15 cellular contexts compared by ENCODE assay signal in genomic region chrX:6163761-6164160, GRCh38.
DNase-seq lines count a peak whose midpoint lies in the region; FAIRE-seq and TF ChIP-seq lines count a peak whose summit lies in the region.
"Had no signal": no experiment of that assay in that cellular context is flagged by ENCODE, and none has a peak within 500 bp of the region (broad histone marks: within the 10 kb centered on the region; RNA-seq: fewer than 3 reads in every experiment).

No MANE protein-coding gene starts in this region.

- no peak overlapping the region for H2AFZ ChIP-seq in astrocyte (ENCODE audit: low read depth, low read length)

- no peaks in the 10 kb centered on the region for H3K4me1 ChIP-seq in astrocyte (ENCODE audit: insufficient read depth, low read length)
- no peaks in the 10 kb centered on the region for H3K4me1 ChIP-seq in kidney (ENCODE audit: control insufficient read depth in 1 of 2, insufficient read depth in 1 of 2, low read depth in 1 of 2, low read length in 2 of 2)
- H3K4me1 ChIP-seq: Caco-2 had no signal

- H4K20me1 ChIP-seq in astrocyte (ENCODE audit: insufficient read depth, low read length) = no peaks in the 10 kb centered on the region

- H3K36me3 ChIP-seq in astrocyte (ENCODE audit: insufficient read depth, low read length) (no peaks in the 10 kb centered on the region), kidney (ENCODE audit: control insufficient read depth in 1 of 2, insufficient read depth in 2 of 2, low read length in 2 of 2) (no peaks in the 10 kb centered on the region)

- intact Hi-C loops in kidney (cut with DNase I) = no loop called here

- DNase-seq in Caki2 (ENCODE audit: low read depth) (peak; percentile 63), astrocyte (ENCODE audit: low read depth) (peak; percentile 35), fibroblast of villous mesenchyme (ENCODE audit: low read depth) (peak; percentile 11), NCI-H524 (lab: John Stamatoyannopoulos, UW) (no peak), kidney (no peak)
- no peak for DNase-seq in stimulated activated naive CD4-positive, alpha-beta T cell (lab: John Stamatoyannopoulos, UW)
- DNase-seq: Caco-2; CD8-positive, alpha-beta memory T cell; DMS53; GF-D8; HCEC 1CT; HFFc6 had no signal

- no peaks in the 10 kb centered on the region for H3K9me3 Mint-ChIP-seq in astrocyte (ENCODE audit: unreplicated experiment)

- H3K4me3 Mint-ChIP-seq in astrocyte (ENCODE audit: unreplicated experiment) = no peak overlapping the region
- H3K4me3 Mint-ChIP-seq: CD8-positive, alpha-beta memory T cell; HFFc6 had no signal

- H3K27me3 ChIP-seq in astrocyte (ENCODE audit: insufficient read depth, low read length) = no peaks in the 10 kb centered on the region

- TF ChIP-seq CTCF in astrocyte (IDR thresholded peaks at IDR 0.05; ENCODE audit: insufficient read depth, low read depth, low read length) = no peak
- TF ChIP-seq CTCF in fibroblast of villous mesenchyme (IDR thresholded peaks at IDR 0.05; ENCODE audit: insufficient read depth, low read depth, low read length) = no peak
- TF ChIP-seq CTCF in kidney (IDR thresholded peaks at IDR 0.05; ENCODE audit: borderline replicate concordance, extremely low read depth, insufficient read depth) = no peak

- FAIRE-seq in astrocyte (lab: Jason Lieb, UNC) (no peak), kidney (lab: Jason Lieb, UNC) (no peak)
- FAIRE-seq: H1, HepG2, HTR-8/SVneo had no signal

- no peaks in the 10 kb centered on the region for H3K36me3 Mint-ChIP-seq in astrocyte (ENCODE audit: low read depth, unreplicated experiment)
- H3K36me3 Mint-ChIP-seq: CD8-positive, alpha-beta memory T cell had no signal

- in situ Hi-C loops in Caki2 (cut with HindIII; ENCODE audit: low pct_unique_long_range_greater_than_20kb, low sequenced_read_pairs) = no loop called here

- no peaks in the 10 kb centered on the region for H3K27me3 Mint-ChIP-seq in astrocyte (ENCODE audit: low read depth, unreplicated experiment)
- H3K27me3 Mint-ChIP-seq: CD8-positive, alpha-beta memory T cell had no signal

- peaks cover 11% of the 10 kb centered on the region for H3K4me1 Mint-ChIP-seq in astrocyte (ENCODE audit: low read depth, unreplicated experiment)
- H3K4me1 Mint-ChIP-seq: CD8-positive, alpha-beta memory T cell had no signal

- H3K4me2 ChIP-seq in astrocyte (ENCODE audit: low read length) = no peak overlapping the region

- no peaks in the 10 kb centered on the region for H3K9me3 ChIP-seq in astrocyte (ENCODE audit: insufficient read depth, low read depth, low read length)
- no peaks in the 10 kb centered on the region for H3K9me3 ChIP-seq in kidney (ENCODE audit: control insufficient read depth in 1 of 2, low read length in 2 of 2)
- H3K9me3 ChIP-seq: Caco-2 had no signal

- H3K9ac ChIP-seq in astrocyte (ENCODE audit: low read length) (no peak overlapping the region), kidney (ENCODE audit: low read length in 2 of 2) (no peak overlapping the region)

- H3K27ac Mint-ChIP-seq in astrocyte (ENCODE audit: unreplicated experiment) = no peak overlapping the region
- H3K27ac Mint-ChIP-seq: CD8-positive, alpha-beta memory T cell; HFFc6 had no signal

- H3K4me3 ChIP-seq in astrocyte (ENCODE audit: insufficient read depth, low read depth, low read length) = no peak overlapping the region
- H3K4me3 ChIP-seq in fibroblast of villous mesenchyme (ENCODE audit: low read depth, low read length) = no peak overlapping the region
- H3K4me3 ChIP-seq in kidney (ENCODE audit: low read length in 2 of 2) = no peak overlapping the region

- no peak overlapping the region for H3K27ac ChIP-seq in astrocyte (ENCODE audit: low read depth, low read length)
- H3K27ac ChIP-seq in kidney (ENCODE audit: low read depth in 2 of 2, low read length in 2 of 2) = no peak overlapping the region

- H3K79me2 ChIP-seq in astrocyte (ENCODE audit: insufficient read depth, low read length) = no peaks in the 10 kb centered on the region

Comparison
In these comparisons a context has a peak if more than half of its experiments do, and no peak if none do; other contexts are left out.
1. DNase-seq: peak in Caki2 (single experiment), astrocyte (single experiment) and fibroblast of villous mesenchyme (single experiment); none in stimulated activated naive CD4-positive, alpha-beta T cell (0 of 6), NCI-H524 (0 of 2) and kidney (single experiment).